35 cellular contexts compared by ENCODE assay signal in the genomic region with DNA sequence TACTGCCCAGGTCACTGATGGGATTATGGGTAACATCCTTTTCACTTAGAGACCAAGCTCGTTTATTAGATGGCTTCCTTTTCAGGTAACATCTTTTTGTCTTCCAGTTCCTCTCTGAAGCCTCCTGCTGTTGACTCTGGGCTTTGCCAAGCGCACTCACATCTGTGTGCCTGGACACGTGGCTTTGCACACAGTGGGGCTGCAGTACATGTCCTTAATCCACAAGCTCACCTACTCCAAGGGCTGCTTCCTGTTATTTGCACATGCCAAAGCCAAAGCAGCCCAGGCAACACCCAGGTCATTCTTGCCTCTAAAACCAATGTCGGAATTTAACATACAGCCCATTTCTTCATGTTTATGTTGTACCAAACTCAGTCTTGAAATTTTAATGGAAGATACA.
"Had no signal": no experiment of that assay in that cellular context is flagged by ENCODE, and none has a peak within 500 bp of the region (broad histone marks: within the 10 kb centered on the region; RNA-seq: fewer than 3 reads in every experiment).

No MANE protein-coding gene starts in this region.

- H3K9me3 Mint-ChIP-seq: activated CD4-positive, alpha-beta memory T cell treated with anti-CD3 and anti-CD28 coated beads for 36 hours; activated naive CD8-positive, alpha-beta T cell treated with anti-CD3 and anti-CD28 coated beads, Interleukin-2, amount 50 U/mL, for 24 hours; activated T-cell treated with anti-CD3 and anti-CD28 coated beads, Interleukin-2, amount 50 U/mL, for 4 hours; activated T-helper 1 cell treated with anti-CD3 and anti-CD28 coated beads, Interleukin-12 subunit alpha, Interleukin-12 subunit beta, Interleukin-2, Interleukin-4 antibody, amounts not matched to agents 30 ng/mL and 10 ng/mL and 1 ng/mL, durations not matched to agents 14 hours and 24 hours and 36 hours; brain; T-cell had no signal

- H3K9me3 ChIP-seq: MG63 had no signal

- H3K4me2 ChIP-seq: PC-9 had no signal

- H2AFZ ChIP-seq: PC-9 had no signal

- H3K27me3 Mint-ChIP-seq: activated CD4-positive, alpha-beta memory T cell treated with anti-CD3 and anti-CD28 coated beads for 36 hours; activated naive CD8-positive, alpha-beta T cell treated with anti-CD3 and anti-CD28 coated beads, Interleukin-2, amount 50 U/mL, for 24 hours; brain; T-cell had no signal

- H3K4me3 Mint-ChIP-seq: activated CD4-positive, alpha-beta memory T cell treated with anti-CD3 and anti-CD28 coated beads for 36 hours; activated naive CD8-positive, alpha-beta T cell treated with anti-CD3 and anti-CD28 coated beads, Interleukin-2, amount 50 U/mL, for 24 hours; activated T-cell treated with anti-CD3 and anti-CD28 coated beads, Interleukin-2, amount 50 U/mL, for 4 hours; activated T-helper 1 cell treated with anti-CD3 and anti-CD28 coated beads, Interleukin-12 subunit alpha, Interleukin-12 subunit beta, Interleukin-2, Interleukin-4 antibody, amounts not matched to agents 30 ng/mL and 10 ng/mL and 1 ng/mL, durations not matched to agents 14 hours and 24 hours and 36 hours; brain; T-cell had no signal

- FAIRE-seq: bronchial epithelial cell, colon, RCC 7860 had no signal

- H3K27ac Mint-ChIP-seq: activated CD4-positive, alpha-beta memory T cell treated with anti-CD3 and anti-CD28 coated beads for 36 hours; activated naive CD8-positive, alpha-beta T cell treated with anti-CD3 and anti-CD28 coated beads, Interleukin-2, amount 50 U/mL, for 24 hours; activated T-helper 1 cell treated with anti-CD3 and anti-CD28 coated beads, Interleukin-12 subunit alpha, Interleukin-12 subunit beta, Interleukin-2, Interleukin-4 antibody, amounts not matched to agents 30 ng/mL and 10 ng/mL and 1 ng/mL, durations not matched to agents 14 hours and 24 hours and 36 hours; brain; T-cell had no signal

- H3K27ac ChIP-seq: PC-9, RWPE1, VCaP had no signal

- DNase-seq: activated CD4-positive, alpha-beta memory T cell treated with anti-CD3 and anti-CD28 coated beads for 36 hours; activated CD4-positive, alpha-beta T cell treated with anti-CD3 and anti-CD28 coated beads, Interleukin-2, amount 50 U/mL, for 1 hour; activated CD8-positive, alpha-beta memory T cell treated with anti-CD3 and anti-CD28 coated beads, Interleukin-2, amount 50 U/mL, for 4 hours; activated effector memory CD4-positive, alpha-beta T cell treated with Interleukin-2 at 50 U/mL for 16 hours; activated naive CD4-positive, alpha-beta T cell treated with anti-CD3 and anti-CD28 coated beads, Interleukin-2, amount 50 U/mL, for 16 hours; activated naive CD8-positive, alpha-beta T cell treated with anti-CD3 and anti-CD28 coated beads, Interleukin-2, amount 50 U/mL, for 24 hours; activated T-cell treated with anti-CD3 and anti-CD28 coated beads for 4 hours; activated T-cell treated with anti-CD3 and anti-CD28 coated beads, Interleukin-2, amount 50 U/mL, for 4 hours; anterior cingulate cortex; caudate nucleus; Kasumi-1; KG1; MG63; NCI-H1048; NCI-H1105 treated with DMSO at 0.1 percent for 48 hours; NCI-H1436; NCI-H1694; NCI-H2029 treated with DMSO at 0.1 percent for 48 hours; NCI-H2171 treated with DMSO at 0.1 percent for 48 hours; NCI-H226; NCI-H524; PC-9; SIG-M5; T-cell; T-helper 2 cell; T-helper 9 cell had no signal

- ATAC-seq: activated naive CD8-positive, alpha-beta T cell treated with anti-CD3 and anti-CD28 coated beads, Interleukin-2, amount 50 U/mL, for 24 hours; activated T-cell treated with anti-CD3 and anti-CD28 coated beads, Interleukin-2, amount 50 U/mL, for 4 hours; Right ventricle myocardium inferior; SK-N-SH treated with all-trans-retinoic acid at 6 μM for 48 hours; T-cell had no signal

- H3K27me3 ChIP-seq: MG63 had no signal

- H3K4me3 ChIP-seq: MG63, PC-9 had no signal

- H3K36me3 ChIP-seq: MG63 had no signal
